Comparison of ENCODE assay signal across 17 cellular contexts in the genomic region with DNA sequence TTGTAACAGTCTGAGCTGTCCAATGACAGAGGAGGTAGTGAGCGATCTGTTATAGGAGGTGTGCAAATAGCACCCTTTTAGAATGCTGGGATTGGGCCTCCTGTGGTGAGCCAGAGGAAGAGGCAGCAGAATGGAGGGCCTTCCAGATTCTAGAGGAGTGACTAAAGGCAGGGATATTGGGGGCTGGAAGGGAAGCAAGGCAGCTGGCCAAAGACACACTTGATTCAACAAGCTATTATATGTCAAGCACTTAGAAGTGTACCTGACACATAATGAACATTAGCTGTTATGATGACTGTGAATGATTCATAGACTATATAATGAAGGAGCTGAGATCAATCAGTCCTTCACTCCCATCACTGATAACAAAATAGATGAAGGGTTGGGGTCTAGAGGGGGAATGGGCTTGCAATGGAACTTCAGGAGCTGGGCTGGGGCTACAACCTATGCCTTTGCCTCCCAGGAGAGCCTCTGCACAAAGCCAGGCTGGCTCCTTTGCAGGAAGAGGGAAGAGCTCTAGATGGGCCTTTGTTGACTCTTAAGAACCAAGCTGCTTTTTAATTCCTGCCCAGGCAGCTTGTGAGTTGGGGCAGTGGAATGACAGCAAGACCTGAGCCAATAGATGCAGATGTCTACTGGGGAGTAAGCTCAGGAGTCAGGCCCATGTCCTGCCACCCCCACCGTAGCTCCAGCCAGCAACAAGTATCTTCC. TPM values are rescaled to one million over a fixed set of nuclear protein-coding genes. Genes with fewer than 3 reads are reported as not detected.
DNase-seq lines count a peak whose midpoint lies in the region; ATAC-seq, FAIRE-seq and TF ChIP-seq lines count a peak whose summit lies in the region.
"Had no signal": no experiment of that assay in that cellular context is flagged by ENCODE, and none has a peak within 500 bp of the region (broad histone marks: within the 10 kb centered on the region; RNA-seq: fewer than 3 reads in every experiment).

No MANE protein-coding gene starts in this region.

- dilution Hi-C loops in keratinocyte (cut with MboI; ENCODE audit: extremely low pct_ligation_motif_present, low sequenced_read_pairs) = no loop called here

- H3K27ac ChIP-seq in CD8-positive, alpha-beta memory T cell (ENCODE audit: low read depth, low read length) = no peak overlapping the region
- H3K27ac ChIP-seq in PC-3 (ENCODE audit: low read length) = peak overlapping the region; percentile 28
- peak overlapping the region; percentile 22 for H3K27ac ChIP-seq in keratinocyte (ENCODE audit: control insufficient read depth, insufficient read depth, low read length)
- no peak overlapping the region for H3K27ac ChIP-seq in esophagus muscularis mucosa (replicated peaks in 1 of 4)
- H3K27ac ChIP-seq: parathyroid adenoma had no signal

- TF ChIP-seq CTCF in PC-3 (conservative IDR thresholded peaks at IDR 0.05; ENCODE audit: low read depth, low read length) (no peak), keratinocyte (optimal IDR thresholded peaks at IDR 0.05 in 1 of 3, IDR thresholded peaks at IDR 0.05 in 1 of 3, conservative IDR thresholded peaks at IDR 0.05 in 1 of 3; ENCODE audit: extremely low read depth in 1 of 3, insufficient read depth in 2 of 3, low read length in 3 of 3) (no peak), esophagus muscularis mucosa (IDR thresholded peaks at IDR 0.05) (no peak)

- H3K9ac ChIP-seq in PC-3 (ENCODE audit: low read length) (no peak overlapping the region), keratinocyte (ENCODE audit: control insufficient read depth, extremely low read depth, insufficient read depth, low read length) (no peak overlapping the region)
- H3K9ac ChIP-seq: parathyroid adenoma had no signal

- H3K4me3 Mint-ChIP-seq in CD8-positive, alpha-beta memory T cell = peak overlapping the region in 6 of 7 donors; percentile 16 to 92 (median 74)
- H3K4me3 Mint-ChIP-seq: H9; stimulated activated naive CD8-positive, alpha-beta T cell treated with anti-CD3 and anti-CD28 coated beads, Interleukin-15, amount 100 ng/mL, for 72 hours had no signal

- H3K27me3 ChIP-seq in CD8-positive, alpha-beta memory T cell (ENCODE audit: insufficient read depth, low read length, poor library complexity, severe bottlenecking) = no peaks in the 10 kb centered on the region
- H3K27me3 ChIP-seq in PC-3 (ENCODE audit: low read length) = no peaks in the 10 kb centered on the region
- H3K27me3 ChIP-seq in keratinocyte (ENCODE audit: control insufficient read depth, extremely low read depth, insufficient read depth, low read length) = no peaks in the 10 kb centered on the region
- H3K27me3 ChIP-seq in esophagus muscularis mucosa = no peaks in the 10 kb centered on the region
- H3K27me3 ChIP-seq: dorsolateral prefrontal cortex had no signal

- H3K27me3 Mint-ChIP-seq in CD8-positive, alpha-beta memory T cell = no peaks in the 10 kb centered on the region
- H3K27me3 Mint-ChIP-seq: stimulated activated naive CD8-positive, alpha-beta T cell treated with anti-CD3 and anti-CD28 coated beads, Interleukin-15, amount 100 ng/mL, for 72 hours had no signal

- WGBS in esophagus muscularis mucosa = 100% methylated on average over 2 of the region's 2 CpGs

- H3K4me2 ChIP-seq in PC-3 (ENCODE audit: low read length) = 0 out of 2 replicates have a peak overlapping the region, but pooled peaks have one; percentile 6
- H3K4me2 ChIP-seq in keratinocyte (ENCODE audit: control insufficient read depth, extremely low read depth, insufficient read depth, low read depth, low read length) = no peak overlapping the region

- FAIRE-seq in keratinocyte (lab: Jason Lieb, UNC) = peak; percentile 85

- H3K4me1 Mint-ChIP-seq in CD8-positive, alpha-beta memory T cell = peaks cover 56 to 71% (median 61%) of the 10 kb centered on the region in 3 donors

- H3K9me1 ChIP-seq in keratinocyte (ENCODE audit: control insufficient read depth, extremely low read depth, insufficient read depth, low read length) = no peaks in the 10 kb centered on the region

- intact Hi-C loops in PC-3 (cut with micrococcal nuclease) = no loop called here
- intact Hi-C loops in esophagus muscularis mucosa (cut with DNase I) = no loop called here

- H3K4me3 ChIP-seq in CD8-positive, alpha-beta memory T cell (ENCODE audit: low read length) = no peak overlapping the region
- H3K4me3 ChIP-seq in PC-3 (ENCODE audit: low read length) (no peak overlapping the region), keratinocyte (ENCODE audit: control insufficient read depth in 2 of 3, extremely low read depth in 1 of 3, insufficient read depth in 2 of 3, low read depth in 1 of 3, low read length in 3 of 3) (no peak overlapping the region), esophagus muscularis mucosa (no peak overlapping the region)
- H3K4me3 ChIP-seq: dorsolateral prefrontal cortex had no signal

- H3K9me2 ChIP-seq in PC-3 (replicated peaks; ENCODE audit: low read length) = no peaks in the 10 kb centered on the region

- BruUV-seq in PC-3 (replicated peaks; lab: Mats Ljungman, UMichigan) = no TSS peak

- CTCF ChIA-PET in CD8-positive, alpha-beta memory T cell (lab: Charles Lee) = interaction anchor here (0.9 kb wide), 1 partner anchor 11 kb away, joined by 3 read pairs; the partner anchor contains the start of gene MOB3C
- CTCF ChIA-PET in PC-3 (lab: Charles Lee) = no interaction called here

- H3K9me3 Mint-ChIP-seq in CD8-positive, alpha-beta memory T cell = no peaks in the 10 kb centered on the region
- H3K9me3 Mint-ChIP-seq: H9; stimulated activated naive CD8-positive, alpha-beta T cell treated with anti-CD3 and anti-CD28 coated beads, Interleukin-15, amount 100 ng/mL, for 72 hours had no signal

- POLR2A ChIA-PET in CD8-positive, alpha-beta memory T cell (lab: Charles Lee) = interaction anchor here (1.1 kb wide), 1 partner anchor 62 kb away, joined by 3 read pairs; the partner anchor contains the start of gene ATPAF1
- POLR2A ChIA-PET in PC-3 (lab: Charles Lee; ENCODE audit: unreplicated experiment) = interaction anchor here (0.6 kb wide), 1 partner anchor 11 kb away, joined by 3 read pairs; no protein-coding TSS in a partner anchor

- DNase-seq in CD8-positive, alpha-beta memory T cell = no peak
- DNase-seq in DMS79 treated with DMSO at 0.1 percent for 48 hours (lab: John Stamatoyannopoulos, UW) (peak; percentile 88), PC-3 (peak; percentile 64), keratinocyte (ENCODE audit: low read depth, low spot score) (no peak), esophagus muscularis mucosa (ENCODE audit: extremely low spot score) (no peak)
- DNase-seq: Caco-2; dorsolateral prefrontal cortex; H9; Kasumi-1; NCI-H82; stimulated activated naive CD8-positive, alpha-beta T cell treated with anti-CD3 and anti-CD28 coated beads, Interleukin-15, amount 100 ng/mL, for 72 hours; SW 1271 had no signal

- ATAC-seq in PC-3 (peak; percentile 10), HG03108 (IDR thresholded peaks at IDR 0.05; ENCODE audit: unreplicated experiment) (no peak), HG02870 (IDR thresholded peaks at IDR 0.05; ENCODE audit: unreplicated experiment) (no peak)
- ATAC-seq: stimulated activated naive CD8-positive, alpha-beta T cell treated with anti-CD3 and anti-CD28 coated beads, Interleukin-15, amount 100 ng/mL, for 72 hours had no signal

- no peak for TF ChIP-seq POLR2A in esophagus muscularis mucosa (IDR thresholded peaks at IDR 0.05; ENCODE audit: low read depth)

- H3K27ac Mint-ChIP-seq in CD8-positive, alpha-beta memory T cell = peak overlapping the region; percentile 3 to 95 (median 64)
- H3K27ac Mint-ChIP-seq: stimulated activated naive CD8-positive, alpha-beta T cell treated with anti-CD3 and anti-CD28 coated beads, Interleukin-15, amount 100 ng/mL, for 72 hours had no signal

- peaks cover 14% of the 10 kb centered on the region for H3K36me3 ChIP-seq in CD8-positive, alpha-beta memory T cell (ENCODE audit: insufficient read depth, low read length)
- H3K36me3 ChIP-seq in PC-3 (ENCODE audit: low read depth, low read length) (peaks cover 20% of the 10 kb centered on the region; the same call in 1 of the 2 replicates), keratinocyte (ENCODE audit: control insufficient read depth in 2 of 2, extremely low read depth in 1 of 2, insufficient read depth in 2 of 2, low read length in 2 of 2) (peaks cover 18% of the 10 kb centered on the region in 2 experiments), esophagus muscularis mucosa (peaks cover 22 to 38% (median 30%) of the 10 kb centered on the region in 4 donors)

- H3K36me3 Mint-ChIP-seq in CD8-positive, alpha-beta memory T cell = peaks cover 0 to 50% (median 21%) of the 10 kb centered on the region in 3 donors

- H3F3A ChIP-seq in PC-3 (ENCODE audit: low read length, unreplicated experiment) = peaks cover 5% of the 10 kb centered on the region

- H4K20me1 ChIP-seq in PC-3 (ENCODE audit: low read length) (no peaks in the 10 kb centered on the region), keratinocyte (ENCODE audit: control insufficient read depth, extremely low read depth, insufficient read depth, low read length) (no peaks in the 10 kb centered on the region)

- H3K4me1 ChIP-seq in CD8-positive, alpha-beta memory T cell (ENCODE audit: insufficient read depth, low read length) = peaks cover 30% of the 10 kb centered on the region
- H3K4me1 ChIP-seq in PC-3 (ENCODE audit: insufficient read depth, low read length) (peaks cover 37% of the 10 kb centered on the region), keratinocyte (ENCODE audit: control insufficient read depth, extremely low read depth, insufficient read depth, low read length) (peaks cover 53% of the 10 kb centered on the region), esophagus muscularis mucosa (peaks cover 31 to 51% (median 47%) of the 10 kb centered on the region in 4 donors)
- H3K4me1 ChIP-seq: Caco-2 had no signal

- H2AFZ ChIP-seq in PC-3 (ENCODE audit: low read length) (no peak overlapping the region), keratinocyte (ENCODE audit: control insufficient read depth, low read length) (no peak overlapping the region)
- H2AFZ ChIP-seq: parathyroid adenoma had no signal

- no peaks in the 10 kb centered on the region for H3K9me3 ChIP-seq in CD8-positive, alpha-beta memory T cell (ENCODE audit: low read length)
- no peaks in the 10 kb centered on the region for H3K9me3 ChIP-seq in PC-3 (ENCODE audit: low read length)
- H3K9me3 ChIP-seq in keratinocyte (ENCODE audit: control insufficient read depth, low read depth, low read length) = no peaks in the 10 kb centered on the region
- H3K9me3 ChIP-seq in esophagus muscularis mucosa = no peaks in the 10 kb centered on the region
- H3K9me3 ChIP-seq: Caco-2 had no signal

- no peak for TF ChIP-seq EP300 in esophagus muscularis mucosa (IDR thresholded peaks at IDR 0.05)

- H3K79me2 ChIP-seq in PC-3 (ENCODE audit: low read length) (peaks cover 31% of the 10 kb centered on the region), keratinocyte (ENCODE audit: control insufficient read depth, insufficient read depth, low read length) (peaks cover 21% of the 10 kb centered on the region)
- H3K79me2 ChIP-seq: parathyroid adenoma had no signal

RNA-seq across cellular contexts. Expression of gene MKNK1, which starts 2.3 kb away (rescaled TPM):
- 10 to 100 TPM; 27.9 to 32.4 TPM for total RNA-seq in CD8-positive, alpha-beta memory T cell
- polyA plus RNA-seq in CD8-positive, alpha-beta memory T cell = 39.0 TPM
- total RNA-seq in PC-3 (2014; rRNA removed) = 36.1 and 36.8 TPM in 2 replicates
- polyA plus RNA-seq in keratinocyte = 45.1 to 59.9 TPM (median 55.7 TPM) in 3 replicates
- polyA plus RNA-seq in keratinocyte (2011; ENCODE audit: low read depth) = 28.2 TPM
- polyA plus RNA-seq in keratinocyte (2011; cell fraction: cytosol; rRNA removed) = 43.1 and 43.5 TPM in 2 replicates
- 203 and 210 TPM in 2 replicates for polyA plus RNA-seq in keratinocyte (2011; cell fraction: nucleus; rRNA removed)
- polyA plus RNA-seq in keratinocyte (2012; ENCODE audit: low replicate concordance) = 25.6 and 43.8 TPM in 2 replicates
- 42.2 to 74.8 TPM (median 56.8 TPM) in 3 replicates for polyA minus RNA-seq in keratinocyte
- 24.7 TPM for polyA minus RNA-seq in keratinocyte (2011; cell fraction: cytosol; rRNA and poly(A)+ RNA removed)
- polyA minus RNA-seq in keratinocyte (2011; cell fraction: nucleus; rRNA and poly(A)+ RNA removed) = 43.5 and 69.2 TPM in 2 replicates
- 10 to 100 TPM; 27.7 to 37.0 (median 29.3) TPM for total RNA-seq in esophagus muscularis mucosa

RNA-seq across cellular contexts. Expression of gene MOB3C, which starts 10.2 kb away (rescaled TPM):
- total RNA-seq in CD8-positive, alpha-beta memory T cell = 10 to 100 TPM; 10.3 to 11.3 TPM
- 26.0 TPM for polyA plus RNA-seq in CD8-positive, alpha-beta memory T cell
- total RNA-seq in PC-3 (2014; rRNA removed) (10.4 and 13.2 TPM in 2 replicates), esophagus muscularis mucosa (10 to 100 TPM; 19.5 to 27.0 (median 24.4) TPM)
- polyA plus RNA-seq in keratinocyte = 15.8 to 25.6 TPM (median 18.4 TPM) in 3 replicates
- polyA plus RNA-seq in keratinocyte (2011; ENCODE audit: low read depth) = 2.3 TPM
- 14.1 and 16.2 TPM in 2 replicates for polyA plus RNA-seq in keratinocyte (2011; cell fraction: cytosol; rRNA removed)
- polyA plus RNA-seq in keratinocyte (2011; cell fraction: nucleus; rRNA removed) = 29.3 and 31.6 TPM in 2 replicates
- polyA plus RNA-seq in keratinocyte (2012; ENCODE audit: low replicate concordance) = 8.8 and 9.9 TPM in 2 replicates
- 11.1 to 19.1 TPM (median 17.9 TPM) in 3 replicates for polyA minus RNA-seq in keratinocyte
- polyA minus RNA-seq in keratinocyte (2011; cell fraction: cytosol; rRNA and poly(A)+ RNA removed) = 11.9 TPM
- 9.6 and 12.9 TPM in 2 replicates for polyA minus RNA-seq in keratinocyte (2011; cell fraction: nucleus; rRNA and poly(A)+ RNA removed)

RNA-seq across cellular contexts. Expression of gene KNCN, which starts 55.0 kb away (rescaled TPM):
- not detected for total RNA-seq in CD8-positive, alpha-beta memory T cell
- not detected for polyA plus RNA-seq in CD8-positive, alpha-beta memory T cell
- total RNA-seq in PC-3 (2014; rRNA removed) (not detected in 2 replicates), esophagus muscularis mucosa (not detected)
- polyA plus RNA-seq in keratinocyte = not detected in 3 replicates
- polyA plus RNA-seq in keratinocyte (2011; ENCODE audit: low read depth) = not detected
- polyA plus RNA-seq in keratinocyte (2011; cell fraction: cytosol; rRNA removed) = not detected in 2 replicates
- polyA plus RNA-seq in keratinocyte (2011; cell fraction: nucleus; rRNA removed) = not detected in 2 replicates
- polyA plus RNA-seq in keratinocyte (2012; ENCODE audit: low replicate concordance) = not detected in 2 replicates
- not detected in 3 replicates for polyA minus RNA-seq in keratinocyte
- polyA minus RNA-seq in keratinocyte (2011; cell fraction: cytosol; rRNA and poly(A)+ RNA removed) = not detected
- polyA minus RNA-seq in keratinocyte (2011; cell fraction: nucleus; rRNA and poly(A)+ RNA removed) = not detected in 2 replicates
- total RNA-seq: Caco-2, glomerular endothelial cell, H9, liver had no signal
- polyA plus RNA-seq: liver had no signal

Comparison
In these comparisons a context has a peak if more than half of its experiments do, and no peak if none do; other contexts are left out.
1. DNase-seq: peak in DMS79 treated with DMSO at 0.1 percent for 48 hours (single experiment) and PC-3 (single experiment); none in CD8-positive, alpha-beta memory T cell (0 of 5), keratinocyte (single experiment) and esophagus muscularis mucosa (single experiment).
2. H3K27ac ChIP-seq: peak in PC-3 (single experiment) and keratinocyte (single experiment); none in CD8-positive, alpha-beta memory T cell (single experiment) and esophagus muscularis mucosa (0 of 4).